1 cellular context compared by ENCODE assay signal in genomic region chr17:17190188-17190587, GRCh38.
TF ChIP-seq lines count a peak whose summit lies in the region.

No MANE protein-coding gene starts in this region.

TF ChIP-seq in HepG2, 621 proteins besides CTCF, POLR2A, EP300 and RAD21 (continued from another document):
- TF ChIP-seq ZNF503 (CRISPR knock-in tag; IDR thresholded peaks at IDR 0.05) (no peak), NFIC (IDR thresholded peaks at IDR 0.05; ENCODE audit: low read length) (no peak), FOXA3 (CRISPR knock-in tag; IDR thresholded peaks at IDR 0.05) (peak; percentile 48), ZNF331 (CRISPR knock-in tag; IDR thresholded peaks at IDR 0.05) (peak; percentile 27; the same call in 1 of the 2 replicates), ZBTB38 (CRISPR knock-in tag; IDR thresholded peaks at IDR 0.05) (peak; percentile 87), ARID4A (CRISPR knock-in tag; IDR thresholded peaks at IDR 0.05; ENCODE audit: borderline replicate concordance) (peak; percentile 41; the same call in 1 of the 2 replicates), POGK (CRISPR knock-in tag; conservative IDR thresholded peaks at IDR 0.05) (no peak), TRIM22 (IDR thresholded peaks at IDR 0.05) (no peak), STAG1 (CRISPR knock-in tag; IDR thresholded peaks at IDR 0.05) (peak; percentile 40)
TF ChIP-seq in HepG2: peak in this region for 18.
